Comparison of ENCODE assay signal across 25 cellular contexts in genomic region chr10:100972115-100972903, GRCh38. TPM values are rescaled to one million over a fixed set of nuclear protein-coding genes. Genes with fewer than 3 reads are reported as not detected.
DNase-seq lines count a peak whose midpoint lies in the region; ATAC-seq, FAIRE-seq and TF ChIP-seq lines count a peak whose summit lies in the region.
"Had no signal": no experiment of that assay in that cellular context is flagged by ENCODE, and none has a peak within 500 bp of the region (broad histone marks: within the 10 kb centered on the region; RNA-seq: fewer than 3 reads in every experiment).

No MANE protein-coding gene starts in this region.

- no peak for TF ChIP-seq CTCF in HepG2 (CRISPR knock-in tag; IDR thresholded peaks at IDR 0.05)
- TF ChIP-seq CTCF in spleen (IDR thresholded peaks at IDR 0.05 in 8 of 11, conservative IDR thresholded peaks at IDR 0.05 in 3 of 11), result no peak

- no peak for ATAC-seq in HepG2
- ATAC-seq: activated CD4-positive, alpha-beta T cell treated with anti-CD3 and anti-CD28 coated beads for 36 hours; heart right ventricle; left ventricle myocardium superior; PC-3; T-cell had no signal

- no peak overlapping the region for H2AFZ ChIP-seq in HepG2 (ENCODE audit: low read length)

- H3K27ac ChIP-seq in HepG2 (ENCODE audit: extremely low read length, insufficient read depth, low read length) (peak overlapping the region; percentile 96), spleen (no peak overlapping the region)
- H3K27ac ChIP-seq: adrenal gland, heart right ventricle had no signal

- H3K36me3 ChIP-seq in HepG2 (replicated peaks in 1 of 2; ENCODE audit: control insufficient read depth in 1 of 2, insufficient read depth in 2 of 2, low read length in 2 of 2) (peaks cover 18 to 42% of the 10 kb centered on the region in 2 experiments), spleen (no peaks in the 10 kb centered on the region)
- H3K36me3 ChIP-seq: adrenal gland had no signal

- FAIRE-seq in HepG2 (lab: Jason Lieb, UNC), result no peak
- FAIRE-seq: H1, TTC549 had no signal

- TF ChIP-seq RAD21 in HepG2 (CRISPR knock-in tag; IDR thresholded peaks at IDR 0.05), result no peak

- peak overlapping the region; percentile 21 to 94 (median 37); a peak in 5 of 6 replicates for H3K4me3 ChIP-seq in HepG2 (replicated peaks in 1 of 3; ENCODE audit: insufficient read depth in 1 of 3, low read depth in 2 of 3, low read length in 3 of 3)
- H3K4me3 ChIP-seq in spleen, result no peak overlapping the region
- H3K4me3 ChIP-seq: adrenal gland, heart right ventricle had no signal

- BruUV-seq in HepG2 (replicated peaks; lab: Mats Ljungman, UMichigan), result no TSS peak

- peak; percentile 12 for DNase-seq in activated CD4-positive, alpha-beta memory T cell treated with anti-CD3 and anti-CD28 coated beads, Interleukin-2, amount 10 ng/mL, durations not matched to agents 7 days and 5 days
- DNase-seq in activated CD4-positive, alpha-beta memory T cell treated with anti-CD3 and anti-CD28 coated beads for 36 hours, result no peak
- DNase-seq in HepG2 (ENCODE audit: low spot score), result no peak
- peak; percentile 50 for DNase-seq in spleen
- DNase-seq in NCI-H146 (lab: John Stamatoyannopoulos, UW), result no peak
- DNase-seq in AML-193 (lab: John Stamatoyannopoulos, UW), result no peak
- DNase-seq: 8988T; activated CD4-positive, alpha-beta T cell treated with anti-CD3 and anti-CD28 coated beads for 36 hours; activated gamma-delta T cell; DMS79 treated with DMSO at 0.1 percent for 48 hours; heart right ventricle; Karpas-422; left ventricle myocardium superior; NCI-H2029; NCI-H345; nucleus accumbens; PC-3; retina; SHP77 treated with DMSO at 0.1 percent for 48 hours; T-cell had no signal

- WGBS in HepG2 (ENCODE audit: low lambda C conversion rate), result 72% methylated on average over 13 of the region's 13 CpGs
- WGBS in spleen, 5 donors, result 76 to 85% (median 82%) methylated on average over 13 of the region's 13 CpGs

- TF ChIP-seq POLR2A in HepG2 (IDR thresholded peaks at IDR 0.05; ENCODE audit: insufficient read depth in 1 of 2, low read depth in 2 of 2, low read length in 2 of 2) (0 out of 4 replicates have a peak, but pooled peaks have one; percentile 3 to 10), spleen (IDR thresholded peaks at IDR 0.05) (no peak)

- peaks cover 45% of the 10 kb centered on the region for H3K79me2 ChIP-seq in HepG2 (ENCODE audit: insufficient read depth, low read length)

- H3K27ac Mint-ChIP-seq in activated CD4-positive, alpha-beta memory T cell treated with anti-CD3 and anti-CD28 coated beads, Interleukin-2, amount 10 ng/mL, durations not matched to agents 7 days and 5 days, result peak overlapping the region; percentile 26
- H3K27ac Mint-ChIP-seq in activated CD4-positive, alpha-beta memory T cell treated with anti-CD3 and anti-CD28 coated beads for 36 hours, result no peak overlapping the region
- H3K27ac Mint-ChIP-seq: activated CD4-positive, alpha-beta T cell treated with anti-CD3 and anti-CD28 coated beads for 36 hours; B cell; dendritic cell treated with granulocyte-macrophage colony-stimulating factor and Interleukin-4, amounts not matched to agents 40 ng/mL and 50 ng/mL, for 4 days; T-cell had no signal

- H3K36me3 Mint-ChIP-seq in activated CD4-positive, alpha-beta memory T cell treated with anti-CD3 and anti-CD28 coated beads, Interleukin-2, amount 10 ng/mL, durations not matched to agents 7 days and 5 days (ENCODE audit: low read depth), result no peaks in the 10 kb centered on the region
- no peaks in the 10 kb centered on the region for H3K36me3 Mint-ChIP-seq in activated CD4-positive, alpha-beta memory T cell treated with anti-CD3 and anti-CD28 coated beads for 36 hours

- intact Hi-C loops in activated CD4-positive, alpha-beta memory T cell treated with anti-CD3 and anti-CD28 coated beads for 36 hours (cut with micrococcal nuclease), result no loop called here
- intact Hi-C loops in HepG2 (cut with micrococcal nuclease; ENCODE audit: unreplicated experiment), result no loop called here
- intact Hi-C loops in spleen (cut with DNase I; ENCODE audit: low total_unique reads), result no loop called here

- no peak overlapping the region for H3K4me3 Mint-ChIP-seq in activated CD4-positive, alpha-beta memory T cell treated with anti-CD3 and anti-CD28 coated beads, Interleukin-2, amount 10 ng/mL, durations not matched to agents 7 days and 5 days
- no peak overlapping the region for H3K4me3 Mint-ChIP-seq in activated CD4-positive, alpha-beta memory T cell treated with anti-CD3 and anti-CD28 coated beads for 36 hours
- H3K4me3 Mint-ChIP-seq: activated CD4-positive, alpha-beta T cell treated with anti-CD3 and anti-CD28 coated beads for 36 hours; B cell; dendritic cell treated with granulocyte-macrophage colony-stimulating factor and Interleukin-4, amounts not matched to agents 40 ng/mL and 50 ng/mL, for 4 days had no signal

- TF ChIP-seq EP300 in HepG2 (IDR thresholded peaks at IDR 0.05; ENCODE audit: low read depth in 2 of 2, low read length in 2 of 2) (no peak), HepG2 (CRISPR knock-in tag; IDR thresholded peaks at IDR 0.05; ENCODE audit: borderline replicate concordance) (no peak)

- POLR2A ChIA-PET in activated CD4-positive, alpha-beta memory T cell treated with anti-CD3 and anti-CD28 coated beads, Interleukin-2, amount 10 ng/mL, durations not matched to agents 7 days and 5 days (lab: Charles Lee), result no interaction called here
- POLR2A ChIA-PET in activated CD4-positive, alpha-beta memory T cell treated with anti-CD3 and anti-CD28 coated beads for 36 hours (lab: Charles Lee), result no interaction called here
- POLR2A ChIA-PET in HepG2 (lab: Yijun Ruan, JAX), result interaction anchor here (0.6 to 12.6 kb wide), 5 partner anchors 19 to 89 kb away, joined by 3 to 277 read pairs (median 5); partner anchors contain the start of genes KAZALD1, LZTS2, MRPL43 and SLF2

- H3K4me1 Mint-ChIP-seq in activated CD4-positive, alpha-beta memory T cell treated with anti-CD3 and anti-CD28 coated beads, Interleukin-2, amount 10 ng/mL, durations not matched to agents 7 days and 5 days, result peaks cover 11% of the 10 kb centered on the region
- peaks cover 8% of the 10 kb centered on the region for H3K4me1 Mint-ChIP-seq in activated CD4-positive, alpha-beta memory T cell treated with anti-CD3 and anti-CD28 coated beads for 36 hours (ENCODE audit: low read depth)

- H3K9me3 Mint-ChIP-seq in activated CD4-positive, alpha-beta memory T cell treated with anti-CD3 and anti-CD28 coated beads, Interleukin-2, amount 10 ng/mL, durations not matched to agents 7 days and 5 days, result no peaks in the 10 kb centered on the region
- no peaks in the 10 kb centered on the region for H3K9me3 Mint-ChIP-seq in activated CD4-positive, alpha-beta memory T cell treated with anti-CD3 and anti-CD28 coated beads for 36 hours
- H3K9me3 Mint-ChIP-seq: dendritic cell treated with granulocyte-macrophage colony-stimulating factor and Interleukin-4, amounts not matched to agents 40 ng/mL and 50 ng/mL, for 4 days; T-cell had no signal

- H3K4me1 ChIP-seq in HepG2 (ENCODE audit: insufficient read depth, low read length) (peaks cover 70% of the 10 kb centered on the region), spleen (peaks cover 6 to 23% (median 16%) of the 10 kb centered on the region in 6 donors)

- H3K9me3 ChIP-seq in HepG2 (ENCODE audit: low read length), result no peaks in the 10 kb centered on the region
- H3K9me3 ChIP-seq in spleen, result no peaks in the 10 kb centered on the region
- H3K9me3 ChIP-seq: adrenal gland, heart right ventricle had no signal

- H3K27me3 Mint-ChIP-seq in activated CD4-positive, alpha-beta memory T cell treated with anti-CD3 and anti-CD28 coated beads, Interleukin-2, amount 10 ng/mL, durations not matched to agents 7 days and 5 days, result no peaks in the 10 kb centered on the region
- no peaks in the 10 kb centered on the region for H3K27me3 Mint-ChIP-seq in activated CD4-positive, alpha-beta memory T cell treated with anti-CD3 and anti-CD28 coated beads for 36 hours
- H3K27me3 Mint-ChIP-seq: activated CD4-positive, alpha-beta T cell treated with anti-CD3 and anti-CD28 coated beads for 36 hours; B cell had no signal

- peak overlapping the region; percentile 98 for H3K4me2 ChIP-seq in HepG2 (ENCODE audit: low read depth, low read length)

- CTCF ChIA-PET in activated CD4-positive, alpha-beta memory T cell treated with anti-CD3 and anti-CD28 coated beads, Interleukin-2, amount 10 ng/mL, durations not matched to agents 7 days and 5 days (lab: Charles Lee), result interaction anchor here (1.3 kb wide), 1 partner anchor 25 kb away, joined by 4 read pairs; no protein-coding TSS in a partner anchor
- CTCF ChIA-PET in activated CD4-positive, alpha-beta memory T cell treated with anti-CD3 and anti-CD28 coated beads for 36 hours (lab: Charles Lee), result no interaction called here
- CTCF ChIA-PET in HepG2 (lab: Yijun Ruan, JAX; ENCODE audit: low intra/inter-chr PET ratio, low total read pairs), result interaction anchor here (0.9 to 1.3 kb wide), 2 partner anchors 16 to 25 kb away, joined by 3 to 4 read pairs; no protein-coding TSS in a partner anchor

- peak overlapping the region; percentile 52 for H3K9ac ChIP-seq in HepG2 (ENCODE audit: insufficient read depth, low read depth, low read length)

- H3K27me3 ChIP-seq in HepG2 (ENCODE audit: control insufficient read depth in 1 of 2, insufficient read depth in 2 of 2, low read length in 2 of 2) (no peaks in the 10 kb centered on the region; a peak in 1 of 5 replicates), spleen (replicated peaks in 1 of 7) (peaks cover 0 to 16% (median 0%) of the 10 kb centered on the region in 7 donors)
- H3K27me3 ChIP-seq: adrenal gland had no signal

- no peaks in the 10 kb centered on the region for H4K20me1 ChIP-seq in HepG2 (ENCODE audit: insufficient read depth, low read length)

- in situ Hi-C loops in HepG2 (cut with HindIII; ENCODE audit: extremely low pct_ligation_motif_present, low pct_unique_long_range_greater_than_20kb), result no loop called here

RNA-seq across cellular contexts. Expression of gene SEMA4G, which starts 3.0 kb away (rescaled TPM):
- under 1 TPM; 0.68 to 0.98 TPM for total RNA-seq in activated CD4-positive, alpha-beta memory T cell treated with anti-CD3 and anti-CD28 coated beads, Interleukin-2, amount 10 ng/mL, durations not matched to agents 7 days and 5 days
- under 1 TPM; 0.58 to 0.74 TPM for total RNA-seq in activated CD4-positive, alpha-beta memory T cell treated with anti-CD3 and anti-CD28 coated beads for 36 hours
- total RNA-seq in HepG2 (2016; rRNA removed; fragmentation: Illumina TruSeq; extraction: Trizol), result 42.9 and 46.2 TPM in 2 replicates
- total RNA-seq in HepG2 (2016; cell fraction: cytosol; rRNA removed; fragmentation: Illumina TruSeq; extraction: Trizol; ENCODE audit: low read depth), result 16.2 and 18.7 TPM in 2 replicates
- total RNA-seq in HepG2 (2016; cell fraction: insoluble cytoplasmic fraction; rRNA removed; fragmentation: Illumina TruSeq; extraction: Trizol), result 33.8 and 43.7 TPM in 2 replicates
- total RNA-seq in HepG2 (2016; cell fraction: membrane; rRNA removed; fragmentation: Illumina TruSeq; extraction: Trizol), result 46.0 and 52.4 TPM in 2 replicates
- total RNA-seq in HepG2 (2016; cell fraction: nucleus; rRNA removed; fragmentation: Illumina TruSeq; extraction: Trizol), result 54.5 and 68.3 TPM in 2 replicates
- 207 and 236 TPM in 2 replicates for polyA plus RNA-seq in HepG2 (2011; rRNA removed)
- 169 and 172 TPM in 2 replicates for polyA plus RNA-seq in HepG2 (2011; cell fraction: cytosol; rRNA removed)
- polyA plus RNA-seq in HepG2 (2011; cell fraction: nucleus; rRNA removed), result 405 and 408 TPM in 2 replicates
- polyA plus RNA-seq in HepG2 (2012), result 154 and 177 TPM in 2 replicates
- 29.3 and 33.1 TPM in 2 replicates for polyA plus RNA-seq in HepG2 (2016; cell fraction: cytosol; fragmentation: Illumina TruSeq; extraction: Trizol; ENCODE audit: low read depth)
- 87.9 and 114 TPM in 2 replicates for polyA plus RNA-seq in HepG2 (2016; cell fraction: insoluble cytoplasmic fraction; fragmentation: Illumina TruSeq; extraction: Trizol; ENCODE audit: low read depth)
- polyA plus RNA-seq in HepG2 (2016; cell fraction: membrane; fragmentation: Illumina TruSeq; extraction: Trizol; ENCODE audit: low read depth), result 97.4 TPM in 2 replicates
- 269 and 299 TPM in 2 replicates for polyA plus RNA-seq in HepG2 (2016; cell fraction: nucleus; fragmentation: Illumina TruSeq; extraction: Trizol; ENCODE audit: insufficient read depth, low read depth)
- 0.84 and 364 TPM in 2 replicates for polyA minus RNA-seq in HepG2 (2011; rRNA and poly(A)+ RNA removed; ENCODE audit: low replicate concordance)
- 105 and 111 TPM in 2 replicates for polyA minus RNA-seq in HepG2 (2011; cell fraction: cytosol; rRNA and poly(A)+ RNA removed)
- polyA minus RNA-seq in HepG2 (2011; cell fraction: nucleus; rRNA and poly(A)+ RNA removed), result 100 and 101 TPM in 2 replicates
- 1 to 10 TPM in 5 of 7 donors, under 1 TPM in 2; 0.46 to 2.8 (median 1.1) TPM for total RNA-seq in spleen
- under 1 TPM; 0.52 to 0.83 (median 0.74) TPM for polyA plus RNA-seq in spleen

RNA-seq across cellular contexts. Expression of gene MRPL43, which starts 15.0 kb away (rescaled TPM):
- 10 to 100 TPM; 47.8 to 49.3 TPM for total RNA-seq in activated CD4-positive, alpha-beta memory T cell treated with anti-CD3 and anti-CD28 coated beads, Interleukin-2, amount 10 ng/mL, durations not matched to agents 7 days and 5 days
- total RNA-seq in activated CD4-positive, alpha-beta memory T cell treated with anti-CD3 and anti-CD28 coated beads for 36 hours, result 10 to 100 TPM; 47.0 to 50.1 TPM
- total RNA-seq in HepG2 (2016; rRNA removed; fragmentation: Illumina TruSeq; extraction: Trizol), result 68.8 and 71.0 TPM in 2 replicates
- 32.4 and 32.8 TPM in 2 replicates for total RNA-seq in HepG2 (2016; cell fraction: cytosol; rRNA removed; fragmentation: Illumina TruSeq; extraction: Trizol; ENCODE audit: low read depth)
- 65.7 and 69.8 TPM in 2 replicates for total RNA-seq in HepG2 (2016; cell fraction: insoluble cytoplasmic fraction; rRNA removed; fragmentation: Illumina TruSeq; extraction: Trizol)
- total RNA-seq in HepG2 (2016; cell fraction: membrane; rRNA removed; fragmentation: Illumina TruSeq; extraction: Trizol), result 46.1 and 51.6 TPM in 2 replicates
- total RNA-seq in HepG2 (2016; cell fraction: nucleus; rRNA removed; fragmentation: Illumina TruSeq; extraction: Trizol), result 31.2 and 37.2 TPM in 2 replicates
- 73.7 and 79.1 TPM in 2 replicates for polyA plus RNA-seq in HepG2 (2011; rRNA removed)
- 71.0 and 107 TPM in 2 replicates for polyA plus RNA-seq in HepG2 (2011; cell fraction: cytosol; rRNA removed)
- 91.9 and 106 TPM in 2 replicates for polyA plus RNA-seq in HepG2 (2011; cell fraction: nucleus; rRNA removed)
- polyA plus RNA-seq in HepG2 (2012), result 53.0 and 55.5 TPM in 2 replicates
- polyA plus RNA-seq in HepG2 (2016; cell fraction: cytosol; fragmentation: Illumina TruSeq; extraction: Trizol; ENCODE audit: low read depth), result 35.2 and 41.6 TPM in 2 replicates
- polyA plus RNA-seq in HepG2 (2016; cell fraction: insoluble cytoplasmic fraction; fragmentation: Illumina TruSeq; extraction: Trizol; ENCODE audit: low read depth), result 87.4 and 92.0 TPM in 2 replicates
- 50.3 and 58.0 TPM in 2 replicates for polyA plus RNA-seq in HepG2 (2016; cell fraction: membrane; fragmentation: Illumina TruSeq; extraction: Trizol; ENCODE audit: low read depth)
- polyA plus RNA-seq in HepG2 (2016; cell fraction: nucleus; fragmentation: Illumina TruSeq; extraction: Trizol; ENCODE audit: insufficient read depth, low read depth), result 72.1 and 80.1 TPM in 2 replicates
- polyA minus RNA-seq in HepG2 (2011; rRNA and poly(A)+ RNA removed; ENCODE audit: low replicate concordance), result 42.1 and 55.4 TPM in 2 replicates
- 21.1 and 28.5 TPM in 2 replicates for polyA minus RNA-seq in HepG2 (2011; cell fraction: cytosol; rRNA and poly(A)+ RNA removed)
- 14.3 and 15.8 TPM in 2 replicates for polyA minus RNA-seq in HepG2 (2011; cell fraction: nucleus; rRNA and poly(A)+ RNA removed)
- 10 to 100 TPM; 38.3 to 55.9 (median 48.4) TPM for total RNA-seq in spleen
- 10 to 100 TPM; 70.4 to 92.4 (median 79.1) TPM for polyA plus RNA-seq in spleen

RNA-seq across cellular contexts. Expression of gene TWNK, which starts 15.0 kb away (rescaled TPM):
- total RNA-seq in activated CD4-positive, alpha-beta memory T cell treated with anti-CD3 and anti-CD28 coated beads, Interleukin-2, amount 10 ng/mL, durations not matched to agents 7 days and 5 days, result 1 to 10 TPM; 6.4 to 7.1 TPM
- total RNA-seq in activated CD4-positive, alpha-beta memory T cell treated with anti-CD3 and anti-CD28 coated beads for 36 hours, result 10 to 100 TPM; 12.8 to 14.0 TPM
- 16.5 and 21.9 TPM in 2 replicates for total RNA-seq in HepG2 (2016; rRNA removed; fragmentation: Illumina TruSeq; extraction: Trizol)
- 3.7 and 4.5 TPM in 2 replicates for total RNA-seq in HepG2 (2016; cell fraction: cytosol; rRNA removed; fragmentation: Illumina TruSeq; extraction: Trizol; ENCODE audit: low read depth)
- 18.6 and 19.4 TPM in 2 replicates for total RNA-seq in HepG2 (2016; cell fraction: insoluble cytoplasmic fraction; rRNA removed; fragmentation: Illumina TruSeq; extraction: Trizol)
- total RNA-seq in HepG2 (2016; cell fraction: membrane; rRNA removed; fragmentation: Illumina TruSeq; extraction: Trizol), result 11.4 and 11.5 TPM in 2 replicates
- 13.4 and 14.8 TPM in 2 replicates for total RNA-seq in HepG2 (2016; cell fraction: nucleus; rRNA removed; fragmentation: Illumina TruSeq; extraction: Trizol)
- 10.7 and 14.1 TPM in 2 replicates for polyA plus RNA-seq in HepG2 (2011; rRNA removed)
- 10.2 and 12.5 TPM in 2 replicates for polyA plus RNA-seq in HepG2 (2011; cell fraction: cytosol; rRNA removed)
- 17.6 and 19.3 TPM in 2 replicates for polyA plus RNA-seq in HepG2 (2011; cell fraction: nucleus; rRNA removed)
- 16.5 and 20.2 TPM in 2 replicates for polyA plus RNA-seq in HepG2 (2012)
- polyA plus RNA-seq in HepG2 (2016; cell fraction: cytosol; fragmentation: Illumina TruSeq; extraction: Trizol; ENCODE audit: low read depth), result 2.6 and 3.0 TPM in 2 replicates
- polyA plus RNA-seq in HepG2 (2016; cell fraction: insoluble cytoplasmic fraction; fragmentation: Illumina TruSeq; extraction: Trizol; ENCODE audit: low read depth), result 22.1 and 23.7 TPM in 2 replicates
- polyA plus RNA-seq in HepG2 (2016; cell fraction: membrane; fragmentation: Illumina TruSeq; extraction: Trizol; ENCODE audit: low read depth), result 8.2 and 8.4 TPM in 2 replicates
- 39.8 and 46.5 TPM in 2 replicates for polyA plus RNA-seq in HepG2 (2016; cell fraction: nucleus; fragmentation: Illumina TruSeq; extraction: Trizol; ENCODE audit: insufficient read depth, low read depth)
- polyA minus RNA-seq in HepG2 (2011; rRNA and poly(A)+ RNA removed; ENCODE audit: low replicate concordance), result 12.7 and 32.5 TPM in 2 replicates
- polyA minus RNA-seq in HepG2 (2011; cell fraction: cytosol; rRNA and poly(A)+ RNA removed), result 4.7 and 5.5 TPM in 2 replicates
- polyA minus RNA-seq in HepG2 (2011; cell fraction: nucleus; rRNA and poly(A)+ RNA removed), result 14.2 and 14.9 TPM in 2 replicates
- 1 to 10 TPM; 5.6 to 9.4 (median 8.5) TPM for total RNA-seq in spleen
- polyA plus RNA-seq in spleen, result 1 to 10 TPM; 7.4 to 9.9 (median 7.9) TPM

RNA-seq across cellular contexts. Expression of gene LZTS2, which starts 27.3 kb away (rescaled TPM):
- total RNA-seq in activated CD4-positive, alpha-beta memory T cell treated with anti-CD3 and anti-CD28 coated beads, Interleukin-2, amount 10 ng/mL, durations not matched to agents 7 days and 5 days, result 10 to 100 TPM; 17.3 to 18.5 TPM
- total RNA-seq in activated CD4-positive, alpha-beta memory T cell treated with anti-CD3 and anti-CD28 coated beads for 36 hours, result 10 to 100 TPM; 12.0 to 12.5 TPM
- total RNA-seq in HepG2 (2016; rRNA removed; fragmentation: Illumina TruSeq; extraction: Trizol), result 60.7 and 65.6 TPM in 2 replicates
- 18.8 and 19.1 TPM in 2 replicates for total RNA-seq in HepG2 (2016; cell fraction: cytosol; rRNA removed; fragmentation: Illumina TruSeq; extraction: Trizol; ENCODE audit: low read depth)
- 46.9 and 70.8 TPM in 2 replicates for total RNA-seq in HepG2 (2016; cell fraction: insoluble cytoplasmic fraction; rRNA removed; fragmentation: Illumina TruSeq; extraction: Trizol)
- total RNA-seq in HepG2 (2016; cell fraction: membrane; rRNA removed; fragmentation: Illumina TruSeq; extraction: Trizol), result 50.4 and 56.7 TPM in 2 replicates
- total RNA-seq in HepG2 (2016; cell fraction: nucleus; rRNA removed; fragmentation: Illumina TruSeq; extraction: Trizol), result 40.4 and 47.3 TPM in 2 replicates
- polyA plus RNA-seq in HepG2 (2011; rRNA removed), result 43.6 and 59.7 TPM in 2 replicates
- 25.3 and 50.1 TPM in 2 replicates for polyA plus RNA-seq in HepG2 (2011; cell fraction: cytosol; rRNA removed)
- 161 and 196 TPM in 2 replicates for polyA plus RNA-seq in HepG2 (2011; cell fraction: nucleus; rRNA removed)
- 24.4 and 29.3 TPM in 2 replicates for polyA plus RNA-seq in HepG2 (2012)
- 14.3 and 15.4 TPM in 2 replicates for polyA plus RNA-seq in HepG2 (2016; cell fraction: cytosol; fragmentation: Illumina TruSeq; extraction: Trizol; ENCODE audit: low read depth)
- 44.9 and 56.6 TPM in 2 replicates for polyA plus RNA-seq in HepG2 (2016; cell fraction: insoluble cytoplasmic fraction; fragmentation: Illumina TruSeq; extraction: Trizol; ENCODE audit: low read depth)
- polyA plus RNA-seq in HepG2 (2016; cell fraction: membrane; fragmentation: Illumina TruSeq; extraction: Trizol; ENCODE audit: low read depth), result 34.1 and 38.8 TPM in 2 replicates
- 112 and 124 TPM in 2 replicates for polyA plus RNA-seq in HepG2 (2016; cell fraction: nucleus; fragmentation: Illumina TruSeq; extraction: Trizol; ENCODE audit: insufficient read depth, low read depth)
- polyA minus RNA-seq in HepG2 (2011; rRNA and poly(A)+ RNA removed; ENCODE audit: low replicate concordance), result 19.0 and 76.7 TPM in 2 replicates
- 27.9 and 32.8 TPM in 2 replicates for polyA minus RNA-seq in HepG2 (2011; cell fraction: cytosol; rRNA and poly(A)+ RNA removed)
- 19.3 and 19.8 TPM in 2 replicates for polyA minus RNA-seq in HepG2 (2011; cell fraction: nucleus; rRNA and poly(A)+ RNA removed)
- total RNA-seq in spleen, result 10 to 100 TPM; 40.9 to 76.6 (median 56.9) TPM
- 10 to 100 TPM; 21.8 to 55.3 (median 25.9) TPM for polyA plus RNA-seq in spleen

RNA-seq across cellular contexts. Expression of gene PDZD7, which starts 58.6 kb away (rescaled TPM):
- total RNA-seq in activated CD4-positive, alpha-beta memory T cell treated with anti-CD3 and anti-CD28 coated beads, Interleukin-2, amount 10 ng/mL, durations not matched to agents 7 days and 5 days, result 1 to 10 TPM; 1.1 to 1.9 TPM
- under 1 TPM; 0.31 to 0.93 TPM for total RNA-seq in activated CD4-positive, alpha-beta memory T cell treated with anti-CD3 and anti-CD28 coated beads for 36 hours
- total RNA-seq in HepG2 (2016; rRNA removed; fragmentation: Illumina TruSeq; extraction: Trizol), result 0.60 and 0.73 TPM in 2 replicates
- 0.51 and 0.62 TPM in 2 replicates for total RNA-seq in HepG2 (2016; cell fraction: cytosol; rRNA removed; fragmentation: Illumina TruSeq; extraction: Trizol; ENCODE audit: low read depth)
- total RNA-seq in HepG2 (2016; cell fraction: insoluble cytoplasmic fraction; rRNA removed; fragmentation: Illumina TruSeq; extraction: Trizol), result 0.42 and 1.1 TPM in 2 replicates
- total RNA-seq in HepG2 (2016; cell fraction: membrane; rRNA removed; fragmentation: Illumina TruSeq; extraction: Trizol), result 0.40 and 0.65 TPM in 2 replicates
- 1.1 and 1.3 TPM in 2 replicates for total RNA-seq in HepG2 (2016; cell fraction: nucleus; rRNA removed; fragmentation: Illumina TruSeq; extraction: Trizol)
- polyA plus RNA-seq in HepG2 (2011; rRNA removed), result 0.58 and 0.78 TPM in 2 replicates
- polyA plus RNA-seq in HepG2 (2011; cell fraction: cytosol; rRNA removed), result 0.42 TPM in 2 replicates
- 3.9 and 4.2 TPM in 2 replicates for polyA plus RNA-seq in HepG2 (2011; cell fraction: nucleus; rRNA removed)
- polyA plus RNA-seq in HepG2 (2012), result 1.4 and 1.9 TPM in 2 replicates
- polyA plus RNA-seq in HepG2 (2016; cell fraction: cytosol; fragmentation: Illumina TruSeq; extraction: Trizol; ENCODE audit: low read depth), result 0.14 and 0.16 TPM in 2 replicates
- 0.49 and 0.68 TPM in 2 replicates for polyA plus RNA-seq in HepG2 (2016; cell fraction: insoluble cytoplasmic fraction; fragmentation: Illumina TruSeq; extraction: Trizol; ENCODE audit: low read depth)
- polyA plus RNA-seq in HepG2 (2016; cell fraction: membrane; fragmentation: Illumina TruSeq; extraction: Trizol; ENCODE audit: low read depth), result 0.29 and 0.30 TPM in 2 replicates
- polyA plus RNA-seq in HepG2 (2016; cell fraction: nucleus; fragmentation: Illumina TruSeq; extraction: Trizol; ENCODE audit: insufficient read depth, low read depth), result 1.2 and 1.4 TPM in 2 replicates
- polyA minus RNA-seq in HepG2 (2011; rRNA and poly(A)+ RNA removed; ENCODE audit: low replicate concordance), result 1.4 and 3.3 TPM in 2 replicates
- 0.49 TPM in 1 of 2 replicates, not detected in the other for polyA minus RNA-seq in HepG2 (2011; cell fraction: cytosol; rRNA and poly(A)+ RNA removed)
- 1.2 and 1.3 TPM in 2 replicates for polyA minus RNA-seq in HepG2 (2011; cell fraction: nucleus; rRNA and poly(A)+ RNA removed)
- 1 to 10 TPM in 5 of 7 donors, under 1 TPM in 2; 0.42 to 2.3 (median 1.6) TPM for total RNA-seq in spleen
- polyA plus RNA-seq in spleen, result under 1 TPM; 0.17 to 0.77 (median 0.30) TPM

Comparison
In these comparisons a context has a peak if more than half of its experiments do, and no peak if none do; other contexts are left out.
1. DNase-seq: peak in activated CD4-positive, alpha-beta memory T cell treated with anti-CD3 and anti-CD28 coated beads, Interleukin-2, amount 10 ng/mL, durations not matched to agents 7 days and 5 days (single experiment) and spleen (single experiment); none in activated CD4-positive, alpha-beta memory T cell treated with anti-CD3 and anti-CD28 coated beads for 36 hours (single experiment), HepG2 (single experiment), NCI-H146 (single experiment) and AML-193 (0 of 2).
2. H3K4me3 ChIP-seq: peak in HepG2 (3 of 3); none in spleen (0 of 8).
3. POLR2A ChIP-seq: peak in HepG2 (2 of 2); none in spleen (0 of 3).
4. RNA of gene SEMA4G, which starts 3.0 kb away (total RNA-seq): 16.2 to 68.3 TPM in HepG2; 0.46 to 2.8 TPM in spleen, 0.68 to 0.98 TPM in activated CD4-positive, alpha-beta memory T cell treated with anti-CD3 and anti-CD28 coated beads, Interleukin-2, amount 10 ng/mL, durations not matched to agents 7 days and 5 days and 0.58 to 0.74 TPM in activated CD4-positive, alpha-beta memory T cell treated with anti-CD3 and anti-CD28 coated beads for 36 hours; every median in the first group is over 4 times any median in the second.